8 cellular contexts compared by ENCODE assay signal in the genomic region with DNA sequence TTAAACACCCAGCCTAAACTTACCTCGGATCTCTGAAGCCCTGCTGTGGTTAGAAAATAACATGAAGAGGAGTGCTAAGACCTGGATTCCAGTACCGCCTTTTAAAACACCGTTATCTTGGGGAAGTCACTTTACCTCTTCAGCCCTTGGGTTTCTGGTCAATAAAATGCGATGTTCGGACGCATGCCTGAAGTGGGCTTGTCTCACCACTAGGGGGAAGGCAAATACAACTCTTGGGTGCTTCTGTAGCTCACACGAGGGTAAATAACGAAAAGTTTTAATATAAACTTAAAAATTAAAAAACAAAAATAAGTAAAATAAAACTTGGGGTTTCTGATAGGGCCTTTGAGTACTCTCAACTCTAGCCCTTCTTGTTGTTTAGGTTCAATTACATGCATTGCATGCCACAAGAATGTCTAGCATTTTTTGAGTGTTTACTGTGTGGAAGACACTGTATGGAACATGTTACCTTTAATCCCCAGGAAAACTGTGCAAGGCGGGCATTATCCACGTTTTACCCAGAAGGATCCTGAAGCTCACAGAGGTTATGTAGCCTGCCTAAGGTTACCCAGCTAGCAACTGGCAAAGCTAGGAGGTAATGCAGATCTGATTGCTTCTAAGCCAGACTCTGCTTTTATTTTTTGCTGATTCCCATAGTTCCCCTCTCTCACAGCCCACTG.
DNase-seq lines count a peak whose midpoint lies in the region; ATAC-seq and TF ChIP-seq lines count a peak whose summit lies in the region.

No MANE protein-coding gene starts in this region.

- no peaks in the 10 kb centered on the region for H3K9me2 ChIP-seq in PC-9 (ENCODE audit: insufficient read depth)

- intact Hi-C loops in PC-9 (cut with micrococcal nuclease; ENCODE audit: unreplicated experiment), result loop anchor here (1.0 to 2.0 kb wide), 4 partner anchors 140 to 1126 kb away; no protein-coding TSS in a partner anchor
- intact Hi-C loops in thyroid gland (cut with DNase I), result loop anchor here (10.0 kb wide), 2 partner anchors 182 to 1028 kb away; no protein-coding TSS in a partner anchor

- H3K79me2 ChIP-seq in PC-9 (ENCODE audit: low read depth), result no peaks in the 10 kb centered on the region

- H3F3A ChIP-seq in PC-9 (ENCODE audit: insufficient read depth, low read depth), result no peaks in the 10 kb centered on the region

- 11 to 13% methylated on average over 10 of the region's 10 CpGs for WGBS in thyroid gland, 2 donors

- H2AFZ ChIP-seq in PC-9 (peak overlapping the region; percentile 63), neuron (ENCODE audit: low read depth, low read length) (no peak overlapping the region)

- H3K4me3 ChIP-seq in PC-9, result no peak overlapping the region
- peak overlapping the region; percentile 5 for H3K4me3 ChIP-seq in neuron (ENCODE audit: low read length)
- H3K4me3 ChIP-seq in thyroid gland (replicated peaks in 1 of 3), result no peak overlapping the region

- CTCF ChIA-PET in PC-9 (lab: Charles Lee), result interaction anchor here (0.6 to 0.7 kb wide), 2 partner anchors 1032 to 1103 kb away, joined by 6 to 7 read pairs; no protein-coding TSS in a partner anchor

- no peaks in the 10 kb centered on the region for H3K27me3 ChIP-seq in PC-9 (ENCODE audit: insufficient read depth, low read depth)
- no peaks in the 10 kb centered on the region for H3K27me3 ChIP-seq in neuron (ENCODE audit: insufficient read depth, low read length)
- no peaks in the 10 kb centered on the region for H3K27me3 ChIP-seq in thyroid gland

- H3K36me3 ChIP-seq in PC-9 (ENCODE audit: low read depth) (no peaks in the 10 kb centered on the region), neuron (ENCODE audit: insufficient read depth, low read length) (no peaks in the 10 kb centered on the region), thyroid gland (no peaks in the 10 kb centered on the region)

- no peaks in the 10 kb centered on the region for H3K4me1 ChIP-seq in PC-9 (replicated peaks; ENCODE audit: insufficient read depth)
- H3K4me1 ChIP-seq in neuron (ENCODE audit: insufficient read depth, low read length), result peaks cover 7% of the 10 kb centered on the region
- no peaks in the 10 kb centered on the region for H3K4me1 ChIP-seq in thyroid gland

- no peak for TF ChIP-seq POLR2A in thyroid gland (IDR thresholded peaks at IDR 0.05)

- H3K9me3 ChIP-seq in PC-9 (ENCODE audit: insufficient read depth, low read depth) (no peaks in the 10 kb centered on the region), neuron (ENCODE audit: low read length) (no peaks in the 10 kb centered on the region), thyroid gland (no peaks in the 10 kb centered on the region)

- H3K27ac ChIP-seq in PC-9, result no peak overlapping the region
- no peak overlapping the region for H3K27ac ChIP-seq in thyroid gland

- POLR2A ChIA-PET in PC-9 (lab: Charles Lee; ENCODE audit: unreplicated experiment), result interaction anchor here (0.6 kb wide), 1 partner anchor 117 kb away, joined by 3 read pairs; no protein-coding TSS in a partner anchor

- ATAC-seq in GM21528 (IDR thresholded peaks at IDR 0.05; ENCODE audit: low FRiP score, unreplicated experiment), result peak; percentile 93

- no peaks in the 10 kb centered on the region for H4K20me1 ChIP-seq in PC-9 (ENCODE audit: insufficient read depth)

- peak; percentile 95 for TF ChIP-seq CTCF in PC-9 (conservative IDR thresholded peaks at IDR 0.05)
- TF ChIP-seq CTCF in thyroid gland (IDR thresholded peaks at IDR 0.05), result peak; percentile 73 to 91 (median 85)

- 0 out of 2 replicates have a peak overlapping the region, but pooled peaks have one; percentile 9 for H3K4me2 ChIP-seq in PC-9

- peak; percentile 67 for DNase-seq in EH (ENCODE audit: low read depth)
- peak in 60 of 76 experiments; percentile 1 to 72 (median 26) for DNase-seq in HUDEP-2 (lab: John Stamatoyannopoulos, UW; ENCODE audit: unreplicated experiment in 76 of 76)
- DNase-seq in PC-9, result peak; percentile 47 to 48
- peak; percentile 62 to 66 for DNase-seq in activated T-cell treated with anti-CD3 and anti-CD28 coated beads, Interleukin-2, amount 50 U/mL, for 48 hours
- peak; percentile 84 for DNase-seq in fibroblast of peridontal ligament (ENCODE audit: extremely low read depth)
- DNase-seq in thyroid gland, result peak; percentile 56 to 62

- no TSS peak for BruUV-seq in PC-9 (replicated peaks; lab: Mats Ljungman, UMichigan)

Comparison
In these comparisons a context has a peak if more than half of its experiments do, and no peak if none do; other contexts are left out.
1. DNase-seq: peak in every context shown above with its lines; median percentile 84 in fibroblast of peridontal ligament; 67 in EH; 64 in activated T-cell treated with anti-CD3 and anti-CD28 coated beads, Interleukin-2, amount 50 U/mL, for 48 hours; 59 in thyroid gland; 48 in PC-9; 26 in HUDEP-2.